Comparison of ENCODE assay signal across 1 cellular context in the genomic region with DNA sequence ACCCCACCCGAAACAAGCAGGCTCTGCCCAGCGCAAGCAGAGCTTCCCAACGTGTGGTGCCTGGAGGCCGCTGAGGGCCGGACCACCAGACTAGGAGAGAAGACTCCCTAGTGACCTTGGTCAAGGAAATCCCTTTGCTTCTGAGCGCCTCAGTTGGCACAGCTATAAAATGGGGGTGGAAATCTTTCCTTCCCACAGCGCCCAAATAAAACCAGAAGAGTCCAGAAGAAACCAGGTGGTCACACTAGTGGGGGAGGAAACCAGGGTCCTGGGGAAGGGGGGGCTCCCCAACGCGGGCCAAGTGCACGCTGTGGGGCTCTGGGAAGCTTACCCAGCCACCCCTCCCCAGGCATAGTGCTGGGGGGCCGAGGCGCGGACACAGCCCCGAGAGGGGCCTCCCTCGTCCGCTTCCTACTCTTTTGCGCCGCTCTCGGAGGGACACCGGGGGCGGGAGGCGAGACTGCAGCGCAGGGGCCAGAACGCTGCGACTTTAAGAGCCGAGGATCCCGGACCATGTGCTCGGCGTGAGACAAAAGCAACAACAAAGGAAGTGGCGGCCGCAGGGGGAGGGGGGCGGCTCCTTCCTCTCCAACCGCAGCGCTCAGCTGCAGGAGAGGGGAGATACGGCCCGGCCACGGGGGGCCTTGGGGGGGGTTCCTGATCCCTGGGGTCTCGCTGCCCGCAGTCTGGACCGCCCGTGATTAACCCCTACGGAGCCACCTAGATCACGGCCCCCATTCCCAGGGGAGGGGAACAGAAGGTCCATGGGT.
TF ChIP-seq lines count a peak whose summit lies in the region.

No MANE protein-coding gene starts in this region.

TF ChIP-seq in K562, 482 proteins besides CTCF, POLR2A, EP300 and RAD21 (continued from another document and continues in another):
- TF ChIP-seq ZBTB40 (IDR thresholded peaks at IDR 0.05) (no peak), ZBTB40 (CRISPR knock-in tag; IDR thresholded peaks at IDR 0.05) (no peak), PHF20 (IDR thresholded peaks at IDR 0.05; ENCODE audit: partially characterized antibody) (no peak), CLOCK (CRISPR knock-in tag; IDR thresholded peaks at IDR 0.05; ENCODE audit: borderline replicate concordance) (no peak), ARID1B (IDR thresholded peaks at IDR 0.05) (no peak), SMC3 (conservative IDR thresholded peaks at IDR 0.05; ENCODE audit: insufficient read depth, low read depth, low read length) (no peak), GTF2A2 (tag; IDR thresholded peaks at IDR 0.05) (no peak), ZNF23 (CRISPR knock-in tag; IDR thresholded peaks at IDR 0.05) (no peak), ZBTB12 (CRISPR knock-in tag; IDR thresholded peaks at IDR 0.05) (no peak), ATF6 (CRISPR knock-in tag; IDR thresholded peaks at IDR 0.05) (no peak; the same call in 1 of the 2 replicates), MAX (CRISPR knock-in tag; IDR thresholded peaks at IDR 0.05) (peak; percentile 91), ZSCAN29 (IDR thresholded peaks at IDR 0.05) (no peak), NFIX (CRISPR knock-in tag; IDR thresholded peaks at IDR 0.05; ENCODE audit: low read depth) (no peak), ZZZ3 (IDR thresholded peaks at IDR 0.05) (no peak)
- TF ChIP-seq, protein P1, sequence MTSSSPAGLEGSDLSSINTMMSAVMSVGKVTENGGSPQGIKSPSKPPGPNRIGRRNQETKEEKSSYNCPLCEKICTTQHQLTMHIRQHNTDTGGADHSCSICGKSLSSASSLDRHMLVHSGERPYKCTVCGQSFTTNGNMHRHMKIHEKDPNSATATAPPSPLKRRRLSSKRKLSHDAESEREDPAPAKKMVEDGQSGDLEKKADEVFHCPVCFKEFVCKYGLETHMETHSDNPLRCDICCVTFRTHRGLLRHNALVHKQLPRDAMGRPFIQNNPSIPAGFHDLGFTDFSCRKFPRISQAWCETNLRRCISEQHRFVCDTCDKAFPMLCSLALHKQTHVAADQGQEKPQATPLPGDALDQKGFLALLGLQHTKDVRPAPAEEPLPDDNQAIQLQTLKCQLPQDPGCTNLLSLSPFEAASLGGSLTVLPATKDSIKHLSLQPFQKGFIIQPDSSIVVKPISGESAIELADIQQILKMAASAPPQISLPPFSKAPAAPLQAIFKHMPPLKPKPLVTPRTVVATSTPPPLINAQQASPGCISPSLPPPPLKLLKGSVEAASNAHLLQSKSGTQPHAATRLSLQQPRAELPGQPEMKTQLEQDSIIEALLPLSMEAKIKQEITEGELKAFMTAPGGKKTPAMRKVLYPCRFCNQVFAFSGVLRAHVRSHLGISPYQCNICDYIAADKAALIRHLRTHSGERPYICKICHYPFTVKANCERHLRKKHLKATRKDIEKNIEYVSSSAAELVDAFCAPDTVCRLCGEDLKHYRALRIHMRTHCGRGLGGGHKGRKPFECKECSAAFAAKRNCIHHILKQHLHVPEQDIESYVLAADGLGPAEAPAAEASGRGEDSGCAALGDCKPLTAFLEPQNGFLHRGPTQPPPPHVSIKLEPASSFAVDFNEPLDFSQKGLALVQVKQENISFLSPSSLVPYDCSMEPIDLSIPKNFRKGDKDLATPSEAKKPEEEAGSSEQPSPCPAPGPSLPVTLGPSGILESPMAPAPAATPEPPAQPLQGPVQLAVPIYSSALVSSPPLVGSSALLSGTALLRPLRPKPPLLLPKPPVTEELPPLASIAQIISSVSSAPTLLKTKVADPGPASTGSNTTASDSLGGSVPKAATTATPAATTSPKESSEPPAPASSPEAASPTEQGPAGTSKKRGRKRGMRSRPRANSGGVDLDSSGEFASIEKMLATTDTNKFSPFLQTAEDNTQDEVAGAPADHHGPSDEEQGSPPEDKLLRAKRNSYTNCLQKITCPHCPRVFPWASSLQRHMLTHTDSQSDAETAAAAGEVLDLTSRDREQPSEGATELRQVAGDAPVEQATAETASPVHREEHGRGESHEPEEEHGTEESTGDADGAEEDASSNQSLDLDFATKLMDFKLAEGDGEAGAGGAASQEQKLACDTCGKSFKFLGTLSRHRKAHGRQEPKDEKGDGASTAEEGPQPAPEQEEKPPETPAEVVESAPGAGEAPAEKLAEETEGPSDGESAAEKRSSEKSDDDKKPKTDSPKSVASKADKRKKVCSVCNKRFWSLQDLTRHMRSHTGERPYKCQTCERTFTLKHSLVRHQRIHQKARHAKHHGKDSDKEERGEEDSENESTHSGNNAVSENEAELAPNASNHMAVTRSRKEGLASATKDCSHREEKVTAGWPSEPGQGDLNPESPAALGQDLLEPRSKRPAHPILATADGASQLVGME (CRISPR knock-in tag; IDR thresholded peaks at IDR 0.05): no peak
- TF ChIP-seq, protein P2, sequence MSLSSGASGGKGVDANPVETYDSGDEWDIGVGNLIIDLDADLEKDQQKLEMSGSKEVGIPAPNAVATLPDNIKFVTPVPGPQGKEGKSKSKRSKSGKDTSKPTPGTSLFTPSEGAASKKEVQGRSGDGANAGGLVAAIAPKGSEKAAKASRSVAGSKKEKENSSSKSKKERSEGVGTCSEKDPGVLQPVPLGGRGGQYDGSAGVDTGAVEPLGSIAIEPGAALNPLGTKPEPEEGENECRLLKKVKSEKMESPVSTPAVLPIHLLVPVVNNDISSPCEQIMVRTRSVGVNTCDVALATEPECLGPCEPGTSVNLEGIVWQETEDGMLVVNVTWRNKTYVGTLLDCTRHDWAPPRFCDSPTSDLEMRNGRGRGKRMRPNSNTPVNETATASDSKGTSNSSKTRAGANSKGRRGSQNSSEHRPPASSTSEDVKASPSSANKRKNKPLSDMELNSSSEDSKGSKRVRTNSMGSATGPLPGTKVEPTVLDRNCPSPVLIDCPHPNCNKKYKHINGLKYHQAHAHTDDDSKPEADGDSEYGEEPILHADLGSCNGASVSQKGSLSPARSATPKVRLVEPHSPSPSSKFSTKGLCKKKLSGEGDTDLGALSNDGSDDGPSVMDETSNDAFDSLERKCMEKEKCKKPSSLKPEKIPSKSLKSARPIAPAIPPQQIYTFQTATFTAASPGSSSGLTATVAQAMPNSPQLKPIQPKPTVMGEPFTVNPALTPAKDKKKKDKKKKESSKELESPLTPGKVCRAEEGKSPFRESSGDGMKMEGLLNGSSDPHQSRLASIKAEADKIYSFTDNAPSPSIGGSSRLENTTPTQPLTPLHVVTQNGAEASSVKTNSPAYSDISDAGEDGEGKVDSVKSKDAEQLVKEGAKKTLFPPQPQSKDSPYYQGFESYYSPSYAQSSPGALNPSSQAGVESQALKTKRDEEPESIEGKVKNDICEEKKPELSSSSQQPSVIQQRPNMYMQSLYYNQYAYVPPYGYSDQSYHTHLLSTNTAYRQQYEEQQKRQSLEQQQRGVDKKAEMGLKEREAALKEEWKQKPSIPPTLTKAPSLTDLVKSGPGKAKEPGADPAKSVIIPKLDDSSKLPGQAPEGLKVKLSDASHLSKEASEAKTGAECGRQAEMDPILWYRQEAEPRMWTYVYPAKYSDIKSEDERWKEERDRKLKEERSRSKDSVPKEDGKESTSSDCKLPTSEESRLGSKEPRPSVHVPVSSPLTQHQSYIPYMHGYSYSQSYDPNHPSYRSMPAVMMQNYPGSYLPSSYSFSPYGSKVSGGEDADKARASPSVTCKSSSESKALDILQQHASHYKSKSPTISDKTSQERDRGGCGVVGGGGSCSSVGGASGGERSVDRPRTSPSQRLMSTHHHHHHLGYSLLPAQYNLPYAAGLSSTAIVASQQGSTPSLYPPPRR (CRISPR knock-in tag; IDR thresholded peaks at IDR 0.05; ENCODE audit: borderline replicate concordance): no peak
